Comparison of ENCODE assay signal across 17 cellular contexts in the genomic region with DNA sequence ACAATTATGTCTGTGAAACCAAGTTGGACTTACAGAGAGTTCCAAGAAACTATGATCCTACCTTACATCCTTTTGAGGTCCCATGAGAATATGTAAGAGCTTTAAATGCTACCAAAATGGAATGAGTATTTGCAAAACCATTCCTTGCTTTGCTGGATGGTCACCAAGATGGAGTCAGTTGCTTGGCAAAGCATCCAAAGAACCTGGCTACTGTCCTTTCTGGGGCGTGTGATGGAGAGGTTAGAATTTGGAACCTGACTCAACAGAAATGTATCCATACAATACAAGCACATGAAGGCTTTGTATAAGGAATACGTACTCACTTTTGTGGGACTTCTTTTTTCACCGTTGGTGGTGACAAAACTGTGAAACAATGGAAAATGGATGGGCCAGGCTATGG. TPM values are rescaled to one million over a fixed set of nuclear protein-coding genes. Genes with fewer than 3 reads are reported as not detected.
DNase-seq lines count a peak whose midpoint lies in the region; ATAC-seq and TF ChIP-seq lines count a peak whose summit lies in the region.
"Had no signal": no experiment of that assay in that cellular context is flagged by ENCODE, and none has a peak within 500 bp of the region (broad histone marks: within the 10 kb centered on the region; RNA-seq: fewer than 3 reads in every experiment).

No MANE protein-coding gene starts in this region.

- ATAC-seq in psoas muscle (peak; percentile 65 to 85 (median 82)), GM21447 (IDR thresholded peaks at IDR 0.05; ENCODE audit: unreplicated experiment) (no peak)
- ATAC-seq: A549; CD8-positive, alpha-beta T cell; GM12878 had no signal

- no peak overlapping the region for H3K27ac Mint-ChIP-seq in activated T-cell treated with anti-CD3 and anti-CD28 coated beads, Interleukin-2, amount 50 U/mL, for 24 hours
- H3K27ac Mint-ChIP-seq: CD8-positive, alpha-beta T cell had no signal

- no peak overlapping the region for H3K4me3 ChIP-seq in AG10803 (ENCODE audit: low read length)
- no peak overlapping the region for H3K4me3 ChIP-seq in cardiac fibroblast (replicated peaks in 1 of 2; ENCODE audit: low read depth in 2 of 2, low read length in 2 of 2)
- H3K4me3 ChIP-seq in fibroblast of mammary gland (ENCODE audit: control insufficient read depth, low read depth, low read length) = no peak overlapping the region
- no peak overlapping the region for H3K4me3 ChIP-seq in psoas muscle
- no peak overlapping the region for H3K4me3 ChIP-seq in mammary epithelial cell (replicated peaks in 1 of 3; ENCODE audit: insufficient read depth in 1 of 3, low read depth in 2 of 3, low read length in 3 of 3)
- H3K4me3 ChIP-seq: A549, BLaER1, GM12878 had no signal

- WGBS in psoas muscle, 3 donors = 50 to 69% (median 64%) methylated on average over 3 of the region's 3 CpGs
- 98% methylated on average over 3 of the region's 3 CpGs for WGBS in mammary epithelial cell (ENCODE audit: low coverage, missing lambda C conversion rate)

- H3K36me3 ChIP-seq in psoas muscle (ENCODE audit: insufficient read depth in 1 of 2, low read depth in 1 of 2) (peaks cover 0 to 39% of the 10 kb centered on the region in 2 donors), mammary epithelial cell (ENCODE audit: insufficient read depth, low read length) (peaks cover 2% of the 10 kb centered on the region)

- H3K4me1 ChIP-seq in psoas muscle (no peaks in the 10 kb centered on the region), mammary epithelial cell (ENCODE audit: insufficient read depth, low read length) (no peaks in the 10 kb centered on the region)
- H3K4me1 ChIP-seq: BLaER1 had no signal

- no peak overlapping the region for H3K9ac ChIP-seq in mammary epithelial cell (ENCODE audit: insufficient read depth, low read length)
- H3K9ac ChIP-seq: BLaER1 had no signal

- in situ Hi-C loops in mammary epithelial cell (cut with MboI; ENCODE audit: low sequenced_read_pairs in 2 of 2) = no loop called here

- no peak overlapping the region for H3K4me2 ChIP-seq in mammary epithelial cell (ENCODE audit: insufficient read depth, low read depth, low read length)
- H3K4me2 ChIP-seq: A549, BLaER1 had no signal

- no peaks in the 10 kb centered on the region for H4K20me1 ChIP-seq in mammary epithelial cell (ENCODE audit: insufficient read depth, low read length)
- H4K20me1 ChIP-seq: BLaER1 had no signal

- H3K27me3 ChIP-seq in psoas muscle (ENCODE audit: insufficient read depth in 3 of 3, low read length in 2 of 3) (no peaks in the 10 kb centered on the region), mammary epithelial cell (ENCODE audit: insufficient read depth, low read length) (no peaks in the 10 kb centered on the region)
- H3K27me3 ChIP-seq: BLaER1 had no signal

- intact Hi-C loops in psoas muscle (cut with DNase I) (no loop called here), mammary epithelial cell (cut with micrococcal nuclease) (loop anchor here (10.0 kb wide), 2 partner anchors 150 to 180 kb away; a partner anchor contains a TSS)

- no peaks in the 10 kb centered on the region for H3K79me2 ChIP-seq in mammary epithelial cell (ENCODE audit: insufficient read depth, low read length)

- TF ChIP-seq CTCF in AG10803 (conservative IDR thresholded peaks at IDR 0.05; ENCODE audit: low read length) = no peak
- TF ChIP-seq CTCF in cardiac fibroblast (IDR thresholded peaks at IDR 0.05; ENCODE audit: low read depth, low read length) = no peak
- TF ChIP-seq CTCF in fibroblast of mammary gland (conservative IDR thresholded peaks at IDR 0.05; ENCODE audit: control insufficient read depth, insufficient read depth, low read depth, low read length) = no peak
- TF ChIP-seq CTCF in psoas muscle (IDR thresholded peaks at IDR 0.05) = no peak
- TF ChIP-seq CTCF in mammary epithelial cell (conservative IDR thresholded peaks at IDR 0.05 in 1 of 2, IDR thresholded peaks at IDR 0.05 in 1 of 2; ENCODE audit: extremely low read depth in 1 of 2, insufficient read depth in 1 of 2, low read depth in 1 of 2, low read length in 2 of 2) = no peak

- H2AFZ ChIP-seq in mammary epithelial cell (ENCODE audit: low read depth, low read length) = no peak overlapping the region

- H3K27ac ChIP-seq in psoas muscle = no peak overlapping the region
- no peak overlapping the region for H3K27ac ChIP-seq in mammary epithelial cell (ENCODE audit: insufficient read depth, low read depth, low read length)
- H3K27ac ChIP-seq: 22Rv1, A549, BLaER1, HL-60 had no signal

- H3K4me3 Mint-ChIP-seq in activated T-cell treated with anti-CD3 and anti-CD28 coated beads, Interleukin-2, amount 50 U/mL, for 24 hours = no peak overlapping the region
- H3K4me3 Mint-ChIP-seq: CD8-positive, alpha-beta T cell had no signal

- peaks cover 83% of the 10 kb centered on the region for H3K36me3 Mint-ChIP-seq in activated T-cell treated with anti-CD3 and anti-CD28 coated beads, Interleukin-2, amount 50 U/mL, for 24 hours (ENCODE audit: low read depth)

- no peaks in the 10 kb centered on the region for H3K4me1 Mint-ChIP-seq in activated T-cell treated with anti-CD3 and anti-CD28 coated beads, Interleukin-2, amount 50 U/mL, for 24 hours (ENCODE audit: low read depth)

- CTCF ChIA-PET in mammary epithelial cell (lab: Charles Lee; ENCODE audit: low non-redundant PET) = no interaction called here

- dilution Hi-C loops in mammary epithelial cell (cut with HindIII; ENCODE audit: low sequenced_read_pairs) = no loop called here

- H3K27me3 Mint-ChIP-seq in activated T-cell treated with anti-CD3 and anti-CD28 coated beads, Interleukin-2, amount 50 U/mL, for 24 hours = no peaks in the 10 kb centered on the region

- peak; percentile 15 for DNase-seq in AG10803 (ENCODE audit: low read depth)
- peak; percentile 5 to 12 for DNase-seq in cardiac fibroblast (ENCODE audit: low read depth in 2 of 2)
- DNase-seq in fibroblast of mammary gland (ENCODE audit: low read depth) = peak; percentile 19
- no peak for DNase-seq in psoas muscle
- DNase-seq in activated T-cell treated with anti-CD3 and anti-CD28 coated beads, Interleukin-2, amount 50 U/mL, for 24 hours = no peak
- DNase-seq in NCI-H2107 treated with DMSO at 0.1 percent for 48 hours (lab: John Stamatoyannopoulos, UW; ENCODE audit: unreplicated experiment) = no peak
- DNase-seq in mammary epithelial cell = no peak
- DNase-seq: Calu3; CD8-positive, alpha-beta T cell; DMS79 treated with DMSO at 0.1 percent for 48 hours; HCEC 1CT had no signal

- H3K9me3 ChIP-seq in psoas muscle (no peaks in the 10 kb centered on the region), mammary epithelial cell (replicated peaks; ENCODE audit: insufficient read depth, low read length) (no peaks in the 10 kb centered on the region)
- H3K9me3 ChIP-seq: A549, BLaER1 had no signal

- BruUV-seq in mammary epithelial cell (replicated peaks; lab: Mats Ljungman, UMichigan) = no TSS peak

- H3K9me3 Mint-ChIP-seq in activated T-cell treated with anti-CD3 and anti-CD28 coated beads, Interleukin-2, amount 50 U/mL, for 24 hours = no peaks in the 10 kb centered on the region
- H3K9me3 Mint-ChIP-seq: CD8-positive, alpha-beta T cell had no signal

RNA-seq across cellular contexts. Expression of a gene that starts 36.2 kb away (rescaled TPM):
- total RNA-seq in psoas muscle = 10 to 100 TPM; 10.1 to 16.6 (median 13.2) TPM
- polyA plus RNA-seq in psoas muscle = 10 to 100 TPM in 1 of 3 donors, 1 to 10 TPM in 2; 4.4 to 13.8 (median 4.9) TPM
- total RNA-seq in mammary epithelial cell = 10 to 100 TPM; 21.3 to 21.4 TPM
- polyA plus RNA-seq in mammary epithelial cell = 4.1 TPM
- polyA minus RNA-seq in mammary epithelial cell = 7.6 TPM

Comparison
In these comparisons a context has a peak if more than half of its experiments do, and no peak if none do; other contexts are left out.
1. DNase-seq: peak in AG10803 (single experiment), cardiac fibroblast (2 of 2) and fibroblast of mammary gland (single experiment); none in psoas muscle (0 of 2), activated T-cell treated with anti-CD3 and anti-CD28 coated beads, Interleukin-2, amount 50 U/mL, for 24 hours (single experiment), NCI-H2107 treated with DMSO at 0.1 percent for 48 hours (single experiment) and mammary epithelial cell (single experiment).